In genomic region chr2:173137616-173138015, GRCh38 we compare ENCODE assay signal across 22 cellular contexts.
"Had no signal": no experiment of that assay in that cellular context is flagged by ENCODE, and none has a peak within 500 bp of the region (broad histone marks: within the 10 kb centered on the region; RNA-seq: fewer than 3 reads in every experiment).

No MANE protein-coding gene starts in this region.

- H3K4me3 Mint-ChIP-seq: activated CD4-positive, alpha-beta T cell treated with anti-CD3 and anti-CD28 coated beads, Interleukin-2, amount 10 ng/mL, durations not matched to agents 7 days and 5 days; endodermal cell had no signal

- ATAC-seq: activated naive CD4-positive, alpha-beta T cell treated with anti-CD3 and anti-CD28 coated beads, Interleukin-2, amount 50 U/mL, for 72 hours; activated T-helper 17 cell treated with anti-CD3 and anti-CD28 coated beads, Interleukin-2, amount 50 U/mL, for 72 hours; heart right ventricle; sciatic nerve had no signal

- H3K4me3 ChIP-seq: heart right ventricle, lung, testis, vagina had no signal

- H3K27ac ChIP-seq: testis, vagina, WERI-Rb-1 had no signal

- H3K9me3 ChIP-seq: testis, vagina had no signal

- H3K36me3 ChIP-seq: heart right ventricle, vagina, WERI-Rb-1 had no signal

- DNase-seq: activated CD4-positive, alpha-beta T cell treated with anti-CD3 and anti-CD28 coated beads, Interleukin-2, amount 10 ng/mL, durations not matched to agents 7 days and 5 days; activated CD4-positive, CD25-positive, alpha-beta regulatory T cell treated with anti-CD3 and anti-CD28 coated beads, Interleukin-2, amount 50 U/mL, for 72 hours; activated T-cell treated with anti-CD3 and anti-CD28 coated beads, Interleukin-2, amount 50 U/mL, for 1 hour; amniotic stem cell; cortex of kidney; endodermal cell; heart right ventricle; kidney; midbrain; nucleus accumbens; small intestine; stimulated activated CD4-positive, alpha-beta T cell treated with anti-CD3 and anti-CD28 coated beads, Interleukin-2, amount 100 ng/mL, for 48 hours; stimulated activated naive CD4-positive, alpha-beta T cell; SW 1271; testis; trophoblast cell; WERI-Rb-1 had no signal

- H3K9me3 Mint-ChIP-seq: activated T-helper 17 cell treated with anti-CD3 and anti-CD28 coated beads, Interleukin-2, amount 50 U/mL, for 72 hours had no signal

- H3K27ac Mint-ChIP-seq: activated CD4-positive, alpha-beta T cell treated with anti-CD3 and anti-CD28 coated beads, Interleukin-2, amount 10 ng/mL, durations not matched to agents 7 days and 5 days; activated naive CD4-positive, alpha-beta T cell treated with anti-CD3 and anti-CD28 coated beads, Interleukin-2, amount 50 U/mL, for 72 hours; activated T-helper 17 cell treated with anti-CD3 and anti-CD28 coated beads, Interleukin-2, amount 50 U/mL, for 72 hours; endodermal cell had no signal

- H3K27me3 ChIP-seq: heart right ventricle, testis, vagina had no signal

- H3K4me1 ChIP-seq: testis had no signal
